Comparison of ENCODE assay signal across 9 cellular contexts in the genomic region with DNA sequence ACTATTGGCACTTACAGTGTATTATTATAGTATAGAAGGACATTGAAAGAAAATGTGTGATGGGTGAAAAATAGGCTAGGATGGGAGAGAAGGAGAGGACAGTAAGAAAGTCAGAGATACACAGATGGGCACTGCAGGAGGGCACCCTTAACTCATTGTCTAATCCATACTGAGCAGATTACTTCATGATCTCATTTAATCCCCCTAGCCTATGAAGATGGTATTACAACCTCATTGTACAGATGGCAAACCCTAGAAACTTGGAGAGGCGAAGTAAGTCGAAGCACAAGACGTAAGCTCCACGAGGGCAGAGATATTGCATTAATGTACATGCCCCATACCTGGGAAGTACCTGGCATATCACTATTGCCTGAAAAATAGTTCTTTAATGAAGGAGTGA.
DNase-seq lines count a peak whose midpoint lies in the region; FAIRE-seq and TF ChIP-seq lines count a peak whose summit lies in the region.
"Had no signal": no experiment of that assay in that cellular context is flagged by ENCODE, and none has a peak within 500 bp of the region (broad histone marks: within the 10 kb centered on the region; RNA-seq: fewer than 3 reads in every experiment).

No MANE protein-coding gene starts in this region.

- no peak overlapping the region for H3K4me3 ChIP-seq in breast epithelium
- no peak overlapping the region for H3K4me3 ChIP-seq in KMS-11 (IDR thresholded peaks at IDR 0.05; ENCODE audit: insufficient read depth, low read depth, low read length)
- H3K4me3 ChIP-seq in choroid plexus epithelial cell (ENCODE audit: low read depth, low read length): no peak overlapping the region
- H3K4me3 ChIP-seq in right atrium auricular region: no peak overlapping the region

- H3K36me3 Mint-ChIP-seq in MCF 10A (ENCODE audit: insufficient read depth, unreplicated experiment): no peaks in the 10 kb centered on the region

- no peaks in the 10 kb centered on the region for H3K4me1 Mint-ChIP-seq in MCF 10A (ENCODE audit: insufficient read depth, unreplicated experiment)

- H3K27ac Mint-ChIP-seq in MCF 10A (ENCODE audit: low read depth, unreplicated experiment): no peak overlapping the region

- TF ChIP-seq POLR2A in breast epithelium (IDR thresholded peaks at IDR 0.05) (no peak), H54 (IDR thresholded peaks at IDR 0.05; ENCODE audit: low read depth, low read length) (no peak)

- no peaks in the 10 kb centered on the region for H3K27me3 Mint-ChIP-seq in MCF 10A (ENCODE audit: insufficient read depth, unreplicated experiment)

- no peak for FAIRE-seq in H54 (lab: Jason Lieb, UNC)

- intact Hi-C loops in MCF 10A (cut with micrococcal nuclease) (no loop called here), breast epithelium (cut with DNase I; ENCODE audit: low total_unique reads) (no loop called here)

- H2AFZ ChIP-seq in KMS-11 (ENCODE audit: low read depth): no peak overlapping the region

- no peak overlapping the region for H3K9ac ChIP-seq in KMS-11

- DNase-seq in MCF 10A (ENCODE audit: unreplicated experiment) (peak; percentile 14), breast epithelium (ENCODE audit: low spot score in 2 of 2) (no peak), choroid plexus epithelial cell (ENCODE audit: low read depth) (peak; percentile 27), H54 (ENCODE audit: insufficient read length, low spot score) (no peak), NCI-H187 (lab: John Stamatoyannopoulos, UW) (no peak), right atrium auricular region (ENCODE audit: low spot score) (no peak)
- DNase-seq in stimulated activated CD4-positive, alpha-beta T cell treated with anti-CD3 and anti-CD28 coated beads, Interleukin-2, amount 100 ng/mL, for 24 hours: no peak
- DNase-seq: NK-92 treated with Interleukin-12 subunit alpha and Interleukin-12 subunit beta, amount 100 ng/mL, for 24 hours had no signal

- H3K4me3 Mint-ChIP-seq in MCF 10A (ENCODE audit: unreplicated experiment): no peak overlapping the region

- TF ChIP-seq CTCF in MCF 10A (IDR thresholded peaks at IDR 0.05; ENCODE audit: unreplicated experiment) (no peak), breast epithelium (IDR thresholded peaks at IDR 0.05) (no peak), KMS-11 (conservative IDR thresholded peaks at IDR 0.05; ENCODE audit: low read depth, low read length) (0 out of 2 replicates have a peak, but pooled peaks have one; percentile 16), choroid plexus epithelial cell (conservative IDR thresholded peaks at IDR 0.05; ENCODE audit: low read depth, low read length) (peak; percentile 42), right atrium auricular region (IDR thresholded peaks at IDR 0.05) (no peak)

- no peaks in the 10 kb centered on the region for H3K36me3 ChIP-seq in breast epithelium
- no peaks in the 10 kb centered on the region for H3K36me3 ChIP-seq in KMS-11 (ENCODE audit: insufficient read depth)
- no peaks in the 10 kb centered on the region for H3K36me3 ChIP-seq in right atrium auricular region

- H4K20me1 ChIP-seq in KMS-11 (ENCODE audit: insufficient read depth): no peaks in the 10 kb centered on the region

- no peaks in the 10 kb centered on the region for H3K79me2 ChIP-seq in KMS-11 (ENCODE audit: insufficient read depth, low read depth)

- POLR2A ChIA-PET in MCF 10A (lab: Yijun Ruan, JAX): no interaction called here

- H3K27ac ChIP-seq in breast epithelium: no peak overlapping the region
- H3K27ac ChIP-seq in KMS-11: no peak overlapping the region
- no peak overlapping the region for H3K27ac ChIP-seq in right atrium auricular region

- CTCF ChIA-PET in MCF 10A (lab: Yijun Ruan, JAX): interaction anchor here (0.6 kb wide), 1 partner anchor 779 kb away, joined by 4 read pairs; no protein-coding TSS in a partner anchor

- H3K9me3 ChIP-seq in breast epithelium (no peaks in the 10 kb centered on the region), right atrium auricular region (no peaks in the 10 kb centered on the region)

- BruUV-seq in MCF 10A (replicated peaks; lab: Mats Ljungman, UMichigan): no TSS peak

- no peak overlapping the region for H3K4me2 ChIP-seq in KMS-11

- no peaks in the 10 kb centered on the region for H3K9me3 Mint-ChIP-seq in MCF 10A (ENCODE audit: unreplicated experiment)

- no peaks in the 10 kb centered on the region for H3K27me3 ChIP-seq in breast epithelium
- no peaks in the 10 kb centered on the region for H3K27me3 ChIP-seq in KMS-11 (ENCODE audit: insufficient read depth, low read depth)
- no peaks in the 10 kb centered on the region for H3K27me3 ChIP-seq in right atrium auricular region

- H3K4me1 ChIP-seq in breast epithelium: no peaks in the 10 kb centered on the region
- H3K4me1 ChIP-seq in KMS-11 (ENCODE audit: low read depth, poor library complexity, severe bottlenecking): no peaks in the 10 kb centered on the region
- H3K4me1 ChIP-seq in right atrium auricular region: no peaks in the 10 kb centered on the region

Comparison
In these comparisons a context has a peak if more than half of its experiments do, and no peak if none do; other contexts are left out.
1. DNase-seq: peak in MCF 10A (single experiment) and choroid plexus epithelial cell (single experiment); none in breast epithelium (0 of 2), H54 (single experiment), stimulated activated CD4-positive, alpha-beta T cell treated with anti-CD3 and anti-CD28 coated beads, Interleukin-2, amount 100 ng/mL, for 24 hours (0 of 2), NCI-H187 (0 of 2) and right atrium auricular region (single experiment).
2. CTCF ChIP-seq: peak in KMS-11 (single experiment) and choroid plexus epithelial cell (single experiment); none in MCF 10A (single experiment), breast epithelium (0 of 3) and right atrium auricular region (0 of 2).